Comparison of ENCODE assay signal across 20 cellular contexts in the genomic region with DNA sequence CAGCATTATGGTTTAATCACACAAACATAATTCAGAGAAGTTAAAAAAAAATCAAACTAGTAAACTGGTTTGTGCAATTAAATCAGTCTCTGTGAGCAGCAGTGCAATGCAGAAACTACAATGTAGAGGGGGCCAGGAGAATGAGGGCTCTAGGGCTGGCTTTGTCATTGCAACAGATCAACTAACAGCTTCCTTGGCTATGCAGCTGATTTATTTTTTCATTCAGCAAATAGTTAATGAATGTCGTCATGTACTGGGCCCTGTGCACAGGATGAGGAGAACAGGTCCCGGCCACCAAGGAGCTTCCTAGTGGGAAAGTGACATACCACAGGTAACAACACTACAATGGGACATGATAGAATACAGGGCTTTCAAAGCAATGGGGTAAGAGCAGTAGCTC.
DNase-seq lines count a peak whose midpoint lies in the region; ATAC-seq and TF ChIP-seq lines count a peak whose summit lies in the region.
"Had no signal": no experiment of that assay in that cellular context is flagged by ENCODE, and none has a peak within 500 bp of the region (broad histone marks: within the 10 kb centered on the region; RNA-seq: fewer than 3 reads in every experiment).

No MANE protein-coding gene starts in this region.

- no peaks in the 10 kb centered on the region for H3K9me3 Mint-ChIP-seq in activated T-helper 17 cell treated with anti-CD3 and anti-CD28 coated beads, Interleukin-2, amount 50 U/mL, for 72 hours
- H3K9me3 Mint-ChIP-seq: H9, IgD-negative memory B cell had no signal

- H3K27ac Mint-ChIP-seq in activated T-helper 17 cell treated with anti-CD3 and anti-CD28 coated beads, Interleukin-2, amount 50 U/mL, for 72 hours, result no peak overlapping the region
- H3K27ac Mint-ChIP-seq: H9, IgD-negative memory B cell had no signal

- H3K4me3 ChIP-seq in fibroblast of pulmonary artery (replicated peaks; ENCODE audit: low read depth, low read length) (no peak overlapping the region), transverse colon (no peak overlapping the region)
- H3K4me3 ChIP-seq: PC-9 had no signal

- no peaks in the 10 kb centered on the region for H3K36me3 ChIP-seq in transverse colon

- H3K27me3 ChIP-seq in transverse colon, result no peaks in the 10 kb centered on the region

- peak; percentile 14 for ATAC-seq in Right ventricle myocardium inferior
- no peak for ATAC-seq in Right ventricle myocardium superior (ENCODE audit: poor library complexity)
- peak; percentile 31 for ATAC-seq in sciatic nerve
- no peak for ATAC-seq in activated T-helper 17 cell treated with anti-CD3 and anti-CD28 coated beads, Interleukin-2, amount 50 U/mL, for 72 hours (replicated peaks)

- in situ Hi-C loops in transverse colon (cut with MboI; ENCODE audit: low pct_ligation_motif_present in 1 of 4, low pct_unique_long_range_greater_than_20kb in 1 of 4, low sequenced_read_pairs in 3 of 4), result loop anchor here in 1 of 4 donors (25.0 kb wide), 1 partner anchor 697 kb away; no protein-coding TSS in a partner anchor

- no peaks in the 10 kb centered on the region for H3K4me1 Mint-ChIP-seq in activated T-helper 17 cell treated with anti-CD3 and anti-CD28 coated beads, Interleukin-2, amount 50 U/mL, for 72 hours
- H3K4me1 Mint-ChIP-seq: IgD-negative memory B cell had no signal

- no peak for TF ChIP-seq EP300 in transverse colon (IDR thresholded peaks at IDR 0.05; ENCODE audit: low read depth)

- H3K4me1 ChIP-seq in transverse colon, result peaks cover 0 to 13% (median 0%) of the 10 kb centered on the region in 4 donors

- TF ChIP-seq CTCF in fibroblast of pulmonary artery (IDR thresholded peaks at IDR 0.05; ENCODE audit: low read length, missing control alignments) (no peak), transverse colon (IDR thresholded peaks at IDR 0.05) (no peak)

- peak overlapping the region in 3 of 4 donors; percentile 39 to 72 (median 42) for H3K27ac ChIP-seq in transverse colon
- H3K27ac ChIP-seq: PC-9 had no signal

- intact Hi-C loops in Right ventricle myocardium inferior (cut with DNase I), result no loop called here
- intact Hi-C loops in Right ventricle myocardium superior (cut with DNase I), result no loop called here
- intact Hi-C loops in sciatic nerve (cut with DNase I), result no loop called here
- intact Hi-C loops in transverse colon (cut with DNase I; ENCODE audit: low total_unique reads), result no loop called here

- TF ChIP-seq POLR2A in transverse colon (IDR thresholded peaks at IDR 0.05), result no peak

- H3K27me3 Mint-ChIP-seq in activated T-helper 17 cell treated with anti-CD3 and anti-CD28 coated beads, Interleukin-2, amount 50 U/mL, for 72 hours, result peaks cover 17% of the 10 kb centered on the region

- no peak overlapping the region for H3K4me3 Mint-ChIP-seq in activated T-helper 17 cell treated with anti-CD3 and anti-CD28 coated beads, Interleukin-2, amount 50 U/mL, for 72 hours
- H3K4me3 Mint-ChIP-seq: H9, IgD-negative memory B cell had no signal

- DNase-seq in Right ventricle myocardium inferior (ENCODE audit: missing footprints), result no peak
- no peak for DNase-seq in Right ventricle myocardium superior
- peak; percentile 26 for DNase-seq in fibroblast of pulmonary artery (ENCODE audit: low read depth)
- DNase-seq in sciatic nerve (ENCODE audit: low spot score), result no peak
- DNase-seq in transverse colon, result no peak
- no peak for DNase-seq in NOMO-1 treated with dmso at 0.1 percent for 144 hours (lab: John Stamatoyannopoulos, UW; ENCODE audit: unreplicated experiment)
- DNase-seq in stimulated activated CD4-positive, alpha-beta T cell treated with anti-CD3 and anti-CD28 coated beads, Interleukin-4, amount 100 ng/mL, for 4 hours, result no peak
- DNase-seq: 8988T; C1 segment of cervical spinal cord; DMS 273 treated with DMSO at 0.1 percent for 48 hours; GF-D8; H9; NCI-H1105 treated with DMSO at 0.1 percent for 48 hours; NCI-H187; NCI-H345; NCI-H69; NK-92 treated with Interleukin-12 subunit alpha and Interleukin-12 subunit beta, amount 100 ng/mL, for 24 hours; PC-9 had no signal

- 64% methylated on average over 2 of the region's 2 CpGs; no CpG with 5 or more reads in 1 of the 2 donors for WGBS in transverse colon (ENCODE audit: low coverage in 1 of 2), 2 donors

- no peaks in the 10 kb centered on the region for H3K36me3 Mint-ChIP-seq in activated T-helper 17 cell treated with anti-CD3 and anti-CD28 coated beads, Interleukin-2, amount 50 U/mL, for 72 hours (ENCODE audit: low read depth)

- H3K9me3 ChIP-seq in transverse colon, result no peaks in the 10 kb centered on the region

Comparison
In these comparisons a context has a peak if more than half of its experiments do, and no peak if none do; other contexts are left out.
1. ATAC-seq: peak in Right ventricle myocardium inferior (single experiment) and sciatic nerve (single experiment); none in Right ventricle myocardium superior (single experiment) and activated T-helper 17 cell treated with anti-CD3 and anti-CD28 coated beads, Interleukin-2, amount 50 U/mL, for 72 hours (single experiment).